ENCODE assay signal across 8 cellular contexts in the genomic region with DNA sequence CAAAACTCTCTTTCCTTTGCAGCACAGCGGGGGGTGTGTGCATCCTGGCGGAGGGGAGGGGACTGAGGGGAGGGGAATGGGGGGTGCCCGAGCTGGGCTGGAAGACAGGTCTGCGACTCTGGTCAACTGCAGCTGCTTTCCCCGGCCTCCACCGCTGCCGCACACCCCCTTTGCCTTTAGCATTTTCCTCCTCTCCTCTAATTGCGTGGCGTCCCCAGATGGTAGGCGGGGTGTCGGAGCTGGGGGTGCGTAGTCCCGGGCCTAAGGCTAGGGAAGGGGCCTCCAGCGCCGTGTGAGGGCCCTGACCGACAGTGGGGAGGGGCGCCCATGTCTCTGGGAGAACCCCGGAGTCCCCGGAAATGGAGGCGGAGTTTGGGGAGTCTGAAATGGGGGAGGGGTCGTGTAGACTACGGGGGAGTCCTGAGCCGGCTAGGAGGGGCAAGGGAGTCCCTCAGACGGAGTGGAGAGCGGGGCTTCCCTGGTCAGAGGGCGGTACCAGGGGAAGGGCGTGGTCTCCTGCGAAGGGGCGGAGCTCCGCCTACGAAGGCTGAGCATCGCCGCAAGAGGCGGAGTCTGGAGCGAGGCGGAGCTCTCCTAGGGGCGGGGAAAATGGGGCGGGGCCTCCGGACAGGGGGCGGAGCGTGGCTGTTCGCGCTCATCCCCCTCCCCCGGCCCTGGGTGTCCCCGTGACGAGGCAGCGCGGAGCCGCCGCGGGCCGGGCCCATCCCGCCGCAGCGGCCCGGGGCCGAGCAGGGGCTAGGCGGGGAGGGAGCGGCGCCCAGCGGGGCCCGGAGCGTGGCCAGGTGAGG. TPM values are rescaled to one million over a fixed set of nuclear protein-coding genes. Genes with fewer than 3 reads are reported as not detected.
DNase-seq lines count a peak whose midpoint lies in the region; ATAC-seq and TF ChIP-seq lines count a peak whose summit lies in the region.

A gene with protein sequence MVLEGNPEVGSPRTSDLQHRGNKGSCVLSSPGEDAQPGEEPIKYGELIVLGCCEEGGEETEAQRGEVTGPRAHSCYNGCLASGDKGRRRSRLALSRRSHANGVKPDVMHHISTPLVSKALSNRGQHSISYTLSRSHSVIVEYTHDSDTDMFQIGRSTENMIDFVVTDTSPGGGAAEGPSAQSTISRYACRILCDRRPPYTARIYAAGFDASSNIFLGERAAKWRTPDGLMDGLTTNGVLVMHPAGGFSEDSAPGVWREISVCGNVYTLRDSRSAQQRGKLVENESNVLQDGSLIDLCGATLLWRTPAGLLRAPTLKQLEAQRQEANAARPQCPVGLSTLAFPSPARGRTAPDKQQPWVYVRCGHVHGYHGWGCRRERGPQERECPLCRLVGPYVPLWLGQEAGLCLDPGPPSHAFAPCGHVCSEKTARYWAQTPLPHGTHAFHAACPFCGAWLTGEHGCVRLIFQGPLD (plus strand): TSS at position 681 of the 809 bp plus-strand sequence. CDS start 1,224 bp downstream, outside the sequence.

- peaks cover 2% of the 10 kb centered on the region for H3K36me3 Mint-ChIP-seq in T-helper 1 cell treated with Interleukin-12 subunit alpha and Interleukin-12 subunit beta and Interleukin-4 antibody, amounts not matched to agents 30 μg/mL and 1 μg/mL, for 36 hours (ENCODE audit: low read depth)

- H3K4me3 Mint-ChIP-seq in T-helper 1 cell treated with Interleukin-12 subunit alpha and Interleukin-12 subunit beta and Interleukin-4 antibody, amounts not matched to agents 30 μg/mL and 1 μg/mL, for 36 hours, result peak within 1 kb of the TSS; percentile 89

- H3K4me1 ChIP-seq in right cardiac atrium (ENCODE audit: control insufficient read depth, insufficient read depth, low read length), result peaks cover 6% of the 10 kb centered on the region
- peaks cover 3% of the 10 kb centered on the region for H3K4me1 ChIP-seq in psoas muscle

- peak within 1 kb of the TSS; percentile 80 for H3K27ac Mint-ChIP-seq in T-helper 1 cell treated with Interleukin-12 subunit alpha and Interleukin-12 subunit beta and Interleukin-4 antibody, amounts not matched to agents 30 μg/mL and 1 μg/mL, for 36 hours

- ATAC-seq in HG02678 (IDR thresholded peaks at IDR 0.05; ENCODE audit: unreplicated experiment) (peak; percentile 86), right cardiac atrium (peak; percentile 98), psoas muscle (peak; percentile 97 to 99 (median 98))

- POLR2A ChIA-PET in GM10248 (lab: Yijun Ruan, JAX), result interaction anchor here (0.6 to 1.0 kb wide), 15 partner anchors 8 to 1636 kb away, joined by 3 to 14 read pairs (median 4); a partner anchor contains a TSS

- TF ChIP-seq CTCF in GM10248 (IDR thresholded peaks at IDR 0.05; ENCODE audit: control extremely low read depth, extremely low read depth, low read depth, missing control alignments) (no peak), psoas muscle (IDR thresholded peaks at IDR 0.05) (no peak)

- H3K27me3 ChIP-seq in right cardiac atrium (ENCODE audit: control insufficient read depth, insufficient read depth), result no peaks in the 10 kb centered on the region
- peaks cover 0 to 3% (median 0%) of the 10 kb centered on the region in 3 donors for H3K27me3 ChIP-seq in psoas muscle (ENCODE audit: insufficient read depth in 3 of 3, low read length in 2 of 3)

- WGBS in right cardiac atrium, result 1% methylated on average over 63 of the region's 63 CpGs
- WGBS in psoas muscle, 3 donors, result 3% methylated on average over 27 to 63 of the region's 63 CpGs

- peaks cover 0 to 25% of the 10 kb centered on the region in 2 donors for H3K36me3 ChIP-seq in psoas muscle (ENCODE audit: insufficient read depth in 1 of 2, low read depth in 1 of 2)

- peaks cover 23% of the 10 kb centered on the region for H3K4me1 Mint-ChIP-seq in T-helper 1 cell treated with Interleukin-12 subunit alpha and Interleukin-12 subunit beta and Interleukin-4 antibody, amounts not matched to agents 30 μg/mL and 1 μg/mL, for 36 hours (ENCODE audit: low read depth)

- H3K4me3 ChIP-seq in right cardiac atrium (ENCODE audit: low read length) (peak within 1 kb of the TSS; percentile 94), psoas muscle (peak within 1 kb of the TSS; percentile 77)

- H3K27ac ChIP-seq in angular gyrus (ENCODE audit: low read depth, low read length) (peak within 1 kb of the TSS; percentile 78), right cardiac atrium (ENCODE audit: low read length) (peak within 1 kb of the TSS; percentile 6), psoas muscle (peak within 1 kb of the TSS; percentile 69)

- DNase-seq in GM10248 (ENCODE audit: extremely low spot score) (peak; percentile 99), NCI-H128 (lab: John Stamatoyannopoulos, UW; ENCODE audit: unreplicated experiment) (peak; percentile 76), right cardiac atrium (peak; percentile 92 to 98 (median 97)), psoas muscle (peak; percentile 91 to 97), ureter (ENCODE audit: low spot score) (peak; percentile 95)

- peaks cover 3% of the 10 kb centered on the region for H3K9me3 Mint-ChIP-seq in T-helper 1 cell treated with Interleukin-12 subunit alpha and Interleukin-12 subunit beta and Interleukin-4 antibody, amounts not matched to agents 30 μg/mL and 1 μg/mL, for 36 hours

- no peaks in the 10 kb centered on the region for H3K9me3 ChIP-seq in right cardiac atrium (ENCODE audit: control insufficient read depth, low read length)
- no peaks in the 10 kb centered on the region for H3K9me3 ChIP-seq in psoas muscle

- no peaks in the 10 kb centered on the region for H3K27me3 Mint-ChIP-seq in T-helper 1 cell treated with Interleukin-12 subunit alpha and Interleukin-12 subunit beta and Interleukin-4 antibody, amounts not matched to agents 30 μg/mL and 1 μg/mL, for 36 hours (ENCODE audit: low read depth)

- intact Hi-C loops in right cardiac atrium (cut with DNase I) (no loop called here), psoas muscle (cut with DNase I) (no loop called here)

- CTCF ChIA-PET in GM10248 (lab: Yijun Ruan, JAX), result interaction anchor here (0.9 to 8.3 kb wide), 11 partner anchors 13 to 212 kb away, joined by 3 to 83 read pairs (median 5); a partner anchor contains a TSS

RNA-seq across cellular contexts. Expression of the gene that starts here (rescaled TPM):
- total RNA-seq in right cardiac atrium (10 to 100 TPM in 3 of 4 donors, 1 to 10 TPM in 1; 9.9 to 14.2 (median 12.8) TPM), psoas muscle (10 to 100 TPM in 2 of 4 donors, 1 to 10 TPM in 2; 5.3 to 22.5 (median 11.4) TPM), ureter (11.0 TPM)
- polyA plus RNA-seq in right cardiac atrium (12.8 TPM), psoas muscle (10 to 100 TPM in 2 of 3 donors, 1 to 10 TPM in 1; 3.1 to 46.8 (median 14.4) TPM)

Comparison
In these comparisons a context has a peak if more than half of its experiments do, and no peak if none do; other contexts are left out.
1. Peak in every context shown above with its lines: DNase-seq, ATAC-seq, H3K4me3 ChIP-seq and H3K27ac ChIP-seq.
2. H3K27ac ChIP-seq: peak in every context shown above with its lines; median percentile 78 in angular gyrus; 69 in psoas muscle; 6 in right cardiac atrium.